14 cellular contexts compared by ENCODE assay signal in the genomic region with DNA sequence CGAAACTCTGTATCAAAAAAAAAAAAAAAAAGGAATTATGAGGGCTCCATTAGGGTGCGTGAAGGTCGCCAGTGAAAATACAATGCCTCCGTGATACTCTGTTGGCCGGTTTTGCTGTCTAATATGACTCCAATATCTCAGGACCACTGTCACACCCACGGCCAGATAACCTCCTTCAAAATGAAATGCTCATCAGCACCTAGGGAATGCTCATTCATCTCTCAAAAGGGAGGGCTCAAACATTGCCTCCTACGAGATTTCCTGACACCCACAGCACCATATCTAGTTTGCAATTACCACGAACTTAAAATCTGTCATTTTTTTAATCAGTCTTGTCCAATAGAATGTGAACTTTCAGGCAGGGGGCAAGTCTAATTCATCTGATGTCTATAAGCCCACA.
"Had no signal": no experiment of that assay in that cellular context is flagged by ENCODE, and none has a peak within 500 bp of the region (broad histone marks: within the 10 kb centered on the region; RNA-seq: fewer than 3 reads in every experiment).

No MANE protein-coding gene starts in this region.

- H3K4me3 ChIP-seq: cardiac muscle cell, gastrocnemius medialis, stomach, tibial artery, uterus had no signal

- H3K27ac Mint-ChIP-seq: activated B cell treated with CpG ODN at 0.5 μM for 24 hours had no signal

- H3K27me3 ChIP-seq: cardiac muscle cell, gastrocnemius medialis, stomach, tibial artery, uterus had no signal

- H3K9me3 ChIP-seq: gastrocnemius medialis, stomach, tibial artery, uterus had no signal

- H3K27ac ChIP-seq: cardiac muscle cell, epithelial cell of prostate, gastrocnemius medialis had no signal

- H3K36me3 ChIP-seq: cardiac muscle cell, gastrocnemius medialis, stomach, tibial artery, uterus had no signal

- H3K27me3 Mint-ChIP-seq: activated B cell treated with CpG ODN at 0.5 μM for 24 hours had no signal

- ATAC-seq: activated T-cell treated with anti-CD3 and anti-CD28 coated beads, Interleukin-2, amount 50 U/mL, for 4 hours; gastrocnemius medialis; left lobe of liver had no signal

- H3K4me3 Mint-ChIP-seq: activated B cell treated with CpG ODN at 0.5 μM for 24 hours; activated T-cell treated with anti-CD3 and anti-CD28 coated beads, Interleukin-2, amount 50 U/mL, for 4 hours had no signal

- DNase-seq: activated B cell treated with CpG ODN at 0.5 μM for 24 hours; activated gamma-delta T cell treated with Interleukin-2 at 50 U/mL for 16 hours; activated T-cell treated with anti-CD3 and anti-CD28 coated beads, Interleukin-2, amount 50 U/mL, for 4 hours; effector CD4-positive, alpha-beta T cell; gastrocnemius medialis; islet precursor cell; stimulated activated CD4-positive, alpha-beta T cell treated with anti-CD3 and anti-CD28 coated beads, Interleukin-15, amount 100 ng/mL, for 24 hours; stimulated activated CD4-positive, alpha-beta T cell treated with anti-CD3 and anti-CD28 coated beads, Interleukin-4, amount 100 ng/mL, for 24 hours; stomach; tibial artery; uterus had no signal

- H3K9me3 Mint-ChIP-seq: activated B cell treated with CpG ODN at 0.5 μM for 24 hours; activated T-cell treated with anti-CD3 and anti-CD28 coated beads, Interleukin-2, amount 50 U/mL, for 4 hours had no signal
